ENCODE assay signal across 11 cellular contexts in the genomic region with DNA sequence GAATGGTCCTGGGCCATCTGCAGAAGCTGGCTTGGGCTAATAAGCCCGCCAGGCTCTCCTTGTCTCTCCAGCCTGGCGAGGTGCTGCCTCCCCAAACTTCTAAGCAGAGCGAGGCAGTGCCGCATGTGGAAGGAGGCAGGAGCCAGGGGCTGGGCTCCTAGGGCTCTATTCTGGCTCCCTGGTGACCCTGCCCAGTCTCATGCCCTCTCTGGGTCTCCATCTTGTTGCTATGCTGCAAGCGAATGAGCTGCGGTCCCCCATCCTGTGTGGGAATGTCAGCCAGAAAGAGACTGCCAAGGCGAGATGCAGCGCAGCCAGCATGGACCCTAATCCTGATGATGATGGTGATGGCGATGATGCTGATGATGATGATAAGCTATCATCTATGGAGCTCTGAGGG. TPM values are rescaled to one million over a fixed set of nuclear protein-coding genes. Genes with fewer than 3 reads are reported as not detected.
A peak's percentile ranks its signal among the peaks of the same experiment; 100 is the strongest.
DNase-seq lines count a peak whose midpoint lies in the region; ATAC-seq and TF ChIP-seq lines count a peak whose summit lies in the region.
"Had no signal": no experiment of that assay in that cellular context is flagged by ENCODE, and none has a peak within 500 bp of the region (broad histone marks: within the 10 kb centered on the region; RNA-seq: fewer than 3 reads in every experiment).

No MANE protein-coding gene starts in this region.

- TF ChIP-seq CTCF in ascending aorta (IDR thresholded peaks at IDR 0.05), result no peak
- TF ChIP-seq CTCF in gastroesophageal sphincter (IDR thresholded peaks at IDR 0.05), result no peak
- TF ChIP-seq CTCF in testis (IDR thresholded peaks at IDR 0.05), result no peak

- no peak for TF ChIP-seq EP300 in gastroesophageal sphincter (IDR thresholded peaks at IDR 0.05)

- WGBS in gastroesophageal sphincter (ENCODE audit: low coverage in 1 of 2), 2 donors, result 79% methylated on average over 4 of the region's 9 CpGs; no CpG with 5 or more reads in 1 of the 2 donors
- WGBS in testis, 2 donors, result 61 to 71% methylated on average over 7 to 9 of the region's 9 CpGs

- peak overlapping the region; percentile 92 to 94 for H3K27ac ChIP-seq in ascending aorta
- H3K27ac ChIP-seq in gastroesophageal sphincter, result peak overlapping the region; percentile 79 to 97 (median 92)
- H3K27ac ChIP-seq in muscle layer of duodenum (ENCODE audit: low read length), result peak overlapping the region; percentile 85
- H3K27ac ChIP-seq in testis, result peak overlapping the region; percentile 27 to 61

- ATAC-seq in gastroesophageal sphincter (no peak), GM18511 (IDR thresholded peaks at IDR 0.05; ENCODE audit: unreplicated experiment) (no peak), HG02798 (IDR thresholded peaks at IDR 0.05; ENCODE audit: poor library complexity, unreplicated experiment) (no peak), GM21526 (IDR thresholded peaks at IDR 0.05; ENCODE audit: low FRiP score, unreplicated experiment) (no peak)
- ATAC-seq: T-helper 17 cell had no signal

- intact Hi-C loops in ascending aorta (cut with DNase I) (no loop called here), testis (cut with DNase I; ENCODE audit: low total_unique reads) (no loop called here)

- TF ChIP-seq POLR2A in gastroesophageal sphincter (IDR thresholded peaks at IDR 0.05) (no peak), testis (IDR thresholded peaks at IDR 0.05) (no peak)

- no peaks in the 10 kb centered on the region for H3K27me3 ChIP-seq in ascending aorta
- H3K27me3 ChIP-seq in gastroesophageal sphincter, result no peaks in the 10 kb centered on the region
- H3K27me3 ChIP-seq in muscle layer of duodenum (ENCODE audit: low read depth, low read length), result no peaks in the 10 kb centered on the region
- no peaks in the 10 kb centered on the region for H3K27me3 ChIP-seq in testis

- H3K9me3 ChIP-seq in ascending aorta (no peaks in the 10 kb centered on the region), gastroesophageal sphincter (no peaks in the 10 kb centered on the region), muscle layer of duodenum (ENCODE audit: control insufficient read depth in 1 of 2, low read length in 2 of 2) (no peaks in the 10 kb centered on the region), testis (no peaks in the 10 kb centered on the region)

- H3K4me3 ChIP-seq in ascending aorta, result peak overlapping the region in 1 of 2 donors; percentile 18
- peak overlapping the region in 1 of 2 donors; percentile 5 for H3K4me3 ChIP-seq in gastroesophageal sphincter
- peak overlapping the region in 1 of 2 donors; percentile 11 for H3K4me3 ChIP-seq in muscle layer of duodenum (ENCODE audit: low read depth in 1 of 2, low read length in 2 of 2)
- no peak overlapping the region for H3K4me3 ChIP-seq in testis

- H3K4me1 ChIP-seq in ascending aorta (peaks cover 37 to 80% of the 10 kb centered on the region in 2 donors), gastroesophageal sphincter (peaks cover 9 to 100% (median 71%) of the 10 kb centered on the region in 3 donors), muscle layer of duodenum (ENCODE audit: control insufficient read depth in 1 of 2, insufficient read depth in 2 of 2, low read length in 2 of 2) (peaks cover 32 to 61% of the 10 kb centered on the region in 2 donors), testis (peaks cover 82% of the 10 kb centered on the region)

- no peaks in the 10 kb centered on the region for H3K36me3 ChIP-seq in ascending aorta
- H3K36me3 ChIP-seq in gastroesophageal sphincter, result no peaks in the 10 kb centered on the region
- H3K36me3 ChIP-seq in muscle layer of duodenum (ENCODE audit: control insufficient read depth in 1 of 2, insufficient read depth in 2 of 2, low read length in 2 of 2), result no peaks in the 10 kb centered on the region
- H3K36me3 ChIP-seq in testis (ENCODE audit: low read depth, missing control alignments), result no peaks in the 10 kb centered on the region

- DNase-seq in ascending aorta (ENCODE audit: low spot score in 2 of 2), result no peak
- DNase-seq in testis, result no peak
- no peak for DNase-seq in mucosa of gallbladder (ENCODE audit: low spot score)
- DNase-seq: immature natural killer cell, NCI-H774, T-helper 17 cell had no signal

RNA-seq across cellular contexts. Expression of a gene that starts 48.7 kb away (rescaled TPM):
- total RNA-seq in ascending aorta, result 1,334 TPM
- total RNA-seq in gastroesophageal sphincter, result 1,000 to 10,000 TPM in 3 of 4 donors, 100 to 1,000 TPM in 1; 825 to 2,193 (median 1,462) TPM
- 100 to 1,000 TPM; 227 to 256 TPM for total RNA-seq in testis
- 75.9 TPM for polyA plus RNA-seq in testis (ENCODE audit: insufficient read depth, low read depth, low replicate concordance)
- 469 TPM for total RNA-seq in mucosa of gallbladder
